1 cellular context compared by ENCODE assay signal in genomic region chr6:41475164-41475563, GRCh38.
A peak's percentile ranks its signal among the peaks of the same experiment; 100 is the strongest.
TF ChIP-seq lines count a peak whose summit lies in the region.

No MANE protein-coding gene starts in this region.

TF ChIP-seq in GM12878, 131 proteins besides CTCF, POLR2A, EP300 and RAD21:
- TF ChIP-seq SREBF1 (IDR thresholded peaks at IDR 0.05; ENCODE audit: low read length) (no peak), ZNF24 (IDR thresholded peaks at IDR 0.05) (peak; percentile 72; the same call in 1 of the 2 replicates), CBX3 (IDR thresholded peaks at IDR 0.05; ENCODE audit: borderline replicate concordance, low read depth) (no peak)
